In the genomic region with DNA sequence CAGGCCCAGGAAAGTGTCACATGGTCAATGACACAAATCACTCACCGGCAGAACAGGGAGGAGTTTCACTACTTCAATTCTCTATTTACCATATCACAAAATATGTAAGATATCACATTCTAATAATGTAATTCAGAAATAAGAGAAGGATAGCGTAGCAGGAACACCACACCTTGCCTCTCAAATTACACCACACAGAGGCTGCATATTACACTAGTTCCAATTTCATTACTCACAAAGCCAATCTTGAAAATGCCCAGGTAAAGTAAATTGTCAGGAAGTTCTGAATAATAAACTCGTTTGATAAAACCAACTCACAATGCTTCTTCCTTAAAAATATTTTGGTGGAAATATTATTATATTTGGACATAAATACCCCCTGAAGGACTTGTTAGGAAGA, we compare ENCODE assay signal across 22 cellular contexts.
"Had no signal": no experiment of that assay in that cellular context is flagged by ENCODE, and none has a peak within 500 bp of the region (broad histone marks: within the 10 kb centered on the region; RNA-seq: fewer than 3 reads in every experiment).

No MANE protein-coding gene starts in this region.

- H3K4me1 ChIP-seq: gastrocnemius medialis, prostate gland, sigmoid colon, stomach, thyroid gland had no signal

- H3K9me3 Mint-ChIP-seq: nephron progenitor cell had no signal

- DNase-seq: dermis blood vessel endothelial cell; effector memory CD4-positive, alpha-beta T cell; foreskin fibroblast; gastrocnemius medialis; head of caudate nucleus; mesenchymal stem cell; midbrain; naive thymus-derived CD8-positive, alpha-beta T cell; nephron progenitor cell; nucleus accumbens; right cardiac atrium; sigmoid colon; stimulated activated CD4-positive, alpha-beta T cell treated with anti-CD3 and anti-CD28 coated beads, Interleukin-2, amount 100 ng/mL, for 24 hours; stimulated activated CD4-positive, alpha-beta T cell treated with anti-CD3 and anti-CD28 coated beads, Interleukin-4, amount 100 ng/mL, for 24 hours; stimulated activated naive CD4-positive, alpha-beta T cell treated with Interleukin-2 at 50 U/mL for 16 hours; stomach; thyroid gland had no signal

- ATAC-seq: esophagus mucosa; gastrocnemius medialis; left lobe of liver; naive thymus-derived CD8-positive, alpha-beta T cell; right cardiac atrium; stimulated activated effector memory CD8-positive, alpha-beta T cell treated with anti-CD3 and anti-CD28 coated beads, Interleukin-12 subunit alpha, Interleukin-12 subunit beta, amount 100 ng/mL, for 72 hours had no signal

- H3K36me3 ChIP-seq: gastrocnemius medialis, prostate gland, sigmoid colon, stomach, thyroid gland had no signal

- H3K27ac Mint-ChIP-seq: naive thymus-derived CD8-positive, alpha-beta T cell; nephron progenitor cell; stimulated activated effector memory CD8-positive, alpha-beta T cell treated with anti-CD3 and anti-CD28 coated beads, Interleukin-12 subunit alpha, Interleukin-12 subunit beta, amount 100 ng/mL, for 72 hours had no signal

- H3K36me3 Mint-ChIP-seq: naive thymus-derived CD8-positive, alpha-beta T cell; stimulated activated effector memory CD8-positive, alpha-beta T cell treated with anti-CD3 and anti-CD28 coated beads, Interleukin-12 subunit alpha, Interleukin-12 subunit beta, amount 100 ng/mL, for 72 hours had no signal

- H3K27ac ChIP-seq: coronary artery, gastrocnemius medialis, prostate gland, sigmoid colon, stomach, thyroid gland had no signal

- H3K4me1 Mint-ChIP-seq: naive thymus-derived CD8-positive, alpha-beta T cell; nephron progenitor cell; stimulated activated effector memory CD8-positive, alpha-beta T cell treated with anti-CD3 and anti-CD28 coated beads, Interleukin-12 subunit alpha, Interleukin-12 subunit beta, amount 100 ng/mL, for 72 hours had no signal

- H3K4me3 Mint-ChIP-seq: naive thymus-derived CD8-positive, alpha-beta T cell; nephron progenitor cell; stimulated activated effector memory CD8-positive, alpha-beta T cell treated with anti-CD3 and anti-CD28 coated beads, Interleukin-12 subunit alpha, Interleukin-12 subunit beta, amount 100 ng/mL, for 72 hours had no signal

- H3K4me3 ChIP-seq: coronary artery, gastrocnemius medialis, prostate gland, sigmoid colon, stomach, thyroid gland had no signal

- H3K9me3 ChIP-seq: gastrocnemius medialis, prostate gland, sigmoid colon, stomach, thyroid gland had no signal

- H3K27me3 ChIP-seq: gastrocnemius medialis, sigmoid colon, stomach, thyroid gland had no signal
